In genomic region chr5:50969207-50970145, GRCh38 we compare ENCODE assay signal across 8 cellular contexts.
DNase-seq lines count a peak whose midpoint lies in the region; ATAC-seq and TF ChIP-seq lines count a peak whose summit lies in the region.

No MANE protein-coding gene starts in this region.

- H3K27ac ChIP-seq in heart right ventricle (no peak overlapping the region), psoas muscle (no peak overlapping the region)

- H3K4me3 ChIP-seq in heart right ventricle (peak overlapping the region; percentile 23 to 54 (median 40)), psoas muscle (peak overlapping the region; percentile 55), HAP-1 (no peak overlapping the region)

- WGBS in heart right ventricle, 2 donors: 2 to 4% methylated on average over 60 to 64 of the region's 64 CpGs
- 2 to 6% (median 4%) methylated on average over 64 of the region's 64 CpGs for WGBS in psoas muscle, 3 donors

- intact Hi-C loops in heart right ventricle (cut with DNase I) (loop anchor here in 5 of 10 donors (5.0 to 10.0 kb wide), 4 partner anchors 1035 to 1693 kb away; no protein-coding TSS in a partner anchor), psoas muscle (cut with DNase I) (loop anchor here in 1 of 2 donors (5.0 to 10.0 kb wide), 2 partner anchors 413 to 1035 kb away; partner anchors contain the start of gene ISL1)

- H3K27me3 ChIP-seq in heart right ventricle: peaks cover 27 to 100% (median 88%) of the 10 kb centered on the region in 7 donors
- H3K27me3 ChIP-seq in psoas muscle (ENCODE audit: insufficient read depth in 3 of 3, low read length in 2 of 3): peaks cover 2 to 57% (median 17%) of the 10 kb centered on the region in 3 donors
- no peaks in the 10 kb centered on the region for H3K27me3 ChIP-seq in HAP-1 (ENCODE audit: low read depth)

- in situ Hi-C loops in HAP-1 (cut with MboI; ENCODE audit: low sequenced_read_pairs): loop anchor here (25.0 kb wide), 3 partner anchors 1043 to 1693 kb away; no protein-coding TSS in a partner anchor

- H3K4me1 ChIP-seq in heart right ventricle (peaks cover 3 to 41% (median 30%) of the 10 kb centered on the region in 9 donors), psoas muscle (no peaks in the 10 kb centered on the region), HAP-1 (peaks cover 4% of the 10 kb centered on the region; the same call in 1 of the 2 replicates)

- DNase-seq in DMS79 (lab: John Stamatoyannopoulos, UW) (peak; percentile 58), NCI-H524 (lab: John Stamatoyannopoulos, UW) (peak; percentile 69 to 72), heart right ventricle (no peak), psoas muscle (peak in 1 of 2 donors; percentile 55), HAP-1 (ENCODE audit: low spot score in 2 of 2) (no peak), NCI-H128 (lab: John Stamatoyannopoulos, UW; ENCODE audit: unreplicated experiment) (no peak)

- TF ChIP-seq CTCF in heart right ventricle (IDR thresholded peaks at IDR 0.05) (no peak), psoas muscle (IDR thresholded peaks at IDR 0.05) (no peak)

- H3K9me3 ChIP-seq in heart right ventricle (no peaks in the 10 kb centered on the region), psoas muscle (no peaks in the 10 kb centered on the region), HAP-1 (no peaks in the 10 kb centered on the region)

- H3K36me3 ChIP-seq in heart right ventricle (no peaks in the 10 kb centered on the region), psoas muscle (ENCODE audit: insufficient read depth in 1 of 2, low read depth in 1 of 2) (no peaks in the 10 kb centered on the region), HAP-1 (replicated peaks) (no peaks in the 10 kb centered on the region)

- peak in 5 of 8 donors; percentile 35 to 57 (median 49) for ATAC-seq in heart right ventricle
- ATAC-seq in psoas muscle: peak in 1 of 4 donors; percentile 54
- no peak for ATAC-seq in HG02852 (IDR thresholded peaks at IDR 0.05; ENCODE audit: unreplicated experiment)
- no peak for ATAC-seq in HG02759 (IDR thresholded peaks at IDR 0.05; ENCODE audit: unreplicated experiment)

Comparison
In these comparisons a context has a peak if more than half of its experiments do, and no peak if none do; other contexts are left out.
1. DNase-seq: peak in DMS79 (single experiment) and NCI-H524 (2 of 2); none in heart right ventricle (0 of 2), HAP-1 (0 of 2) and NCI-H128 (single experiment).
2. ATAC-seq: peak in heart right ventricle (5 of 8); none in HG02852 (single experiment) and HG02759 (single experiment).